3 cellular contexts compared by ENCODE assay signal in the genomic region with DNA sequence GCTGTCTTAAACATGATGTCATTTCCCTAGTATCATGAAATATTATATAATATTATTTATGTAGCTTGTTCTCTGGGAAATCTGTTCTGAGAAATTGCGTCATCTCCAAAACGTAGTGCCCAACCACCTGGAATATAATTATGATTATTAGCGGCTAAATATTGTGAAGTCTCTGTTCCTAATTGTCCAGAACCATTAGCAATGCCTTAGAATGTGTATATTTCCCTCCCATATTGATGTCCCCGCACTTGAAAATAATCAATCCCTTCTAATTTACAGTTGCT. TPM values are rescaled to one million over a fixed set of nuclear protein-coding genes. Genes with fewer than 3 reads are reported as not detected.
"Had no signal": no experiment of that assay in that cellular context is flagged by ENCODE, and none has a peak within 500 bp of the region (broad histone marks: within the 10 kb centered on the region; RNA-seq: fewer than 3 reads in every experiment).

No MANE protein-coding gene starts in this region.

- H3K4me3 ChIP-seq: GM12878 had no signal

- FAIRE-seq: GM12891 had no signal

- DNase-seq: GF-D8 had no signal

RNA-seq across cellular contexts. Expression of a gene that starts 54.4 kb away (rescaled TPM):
- total RNA-seq: GM12878 had no signal
- polyA plus RNA-seq: GM12878 had no signal
